ENCODE assay signal across 1 cellular context in genomic region chr11:41282436-41282835, GRCh38.
TF ChIP-seq lines count a peak whose summit lies in the region.

No MANE protein-coding gene starts in this region.

TF ChIP-seq in H1, 55 proteins besides CTCF, POLR2A, EP300 and RAD21:
- TF ChIP-seq SP2 (IDR thresholded peaks at IDR 0.05; ENCODE audit: low read length) (no peak), NANOG (IDR thresholded peaks at IDR 0.05; ENCODE audit: insufficient read depth, low read depth, low read length, poor library complexity, severe bottlenecking) (no peak), RNF2 (IDR thresholded peaks at IDR 0.05; ENCODE audit: borderline replicate concordance, low read depth, low read length, missing control alignments, poor library complexity, severe bottlenecking) (no peak), YY1 (IDR thresholded peaks at IDR 0.05; ENCODE audit: low read depth, low read length) (no peak), PHF8 (conservative IDR thresholded peaks at IDR 0.05; ENCODE audit: low read depth, low read length) (no peak), CBX8 (IDR thresholded peaks at IDR 0.05; ENCODE audit: borderline replicate concordance, low read depth, low read length) (no peak), JUND (IDR thresholded peaks at IDR 0.05; ENCODE audit: low read length) (no peak), EGR1 (IDR thresholded peaks at IDR 0.05; ENCODE audit: borderline replicate concordance, low read depth, low read length) (no peak), GTF2F1 (IDR thresholded peaks at IDR 0.05; ENCODE audit: borderline replicate concordance, low read depth, low read length) (no peak), TBP (IDR thresholded peaks at IDR 0.05; ENCODE audit: low read depth, low read length) (no peak), CREB1 (IDR thresholded peaks at IDR 0.05) (no peak), TEAD4 (IDR thresholded peaks at IDR 0.05; ENCODE audit: low read depth, low read length) (no peak)
